Comparison of ENCODE assay signal across 15 cellular contexts in the genomic region with DNA sequence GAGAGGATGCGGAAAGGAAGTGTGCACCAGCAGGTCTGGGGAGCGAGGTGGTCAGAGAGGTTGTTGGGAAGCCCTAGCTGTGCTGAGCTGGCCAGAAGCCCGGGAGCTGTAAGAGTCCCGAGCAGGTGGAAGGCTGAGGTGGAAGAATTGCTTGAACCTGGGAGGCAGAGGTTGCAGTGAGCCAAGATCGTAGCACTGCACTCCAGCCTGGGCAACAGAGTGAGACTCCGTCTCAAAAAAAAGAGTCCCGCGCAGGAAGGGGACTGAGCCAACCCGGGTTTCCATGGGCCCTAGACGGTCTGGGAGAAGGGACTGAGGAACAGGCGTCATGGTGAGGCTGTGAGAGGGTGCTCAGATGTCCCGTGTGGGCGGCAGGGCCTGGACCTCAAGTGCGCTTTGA. TPM values are rescaled to one million over a fixed set of nuclear protein-coding genes. Genes with fewer than 3 reads are reported as not detected.
DNase-seq lines count a peak whose midpoint lies in the region; ATAC-seq and TF ChIP-seq lines count a peak whose summit lies in the region.
"Had no signal": no experiment of that assay in that cellular context is flagged by ENCODE, and none has a peak within 500 bp of the region (broad histone marks: within the 10 kb centered on the region; RNA-seq: fewer than 3 reads in every experiment).

No MANE protein-coding gene starts in this region.

- H3K4me1 Mint-ChIP-seq in MCF 10A (ENCODE audit: insufficient read depth, unreplicated experiment) = peaks cover 6% of the 10 kb centered on the region
- peaks cover 15% of the 10 kb centered on the region; the same call in 1 of the 2 replicates for H3K4me1 Mint-ChIP-seq in WTC11
- peaks cover 32% of the 10 kb centered on the region for H3K4me1 Mint-ChIP-seq in neural progenitor cell

- H3F3A ChIP-seq in neural progenitor cell (ENCODE audit: low read depth) = peaks cover 36% of the 10 kb centered on the region

- H4K20me1 ChIP-seq in mammary epithelial cell (ENCODE audit: insufficient read depth, low read length) (no peaks in the 10 kb centered on the region), neural progenitor cell (ENCODE audit: low read depth) (no peaks in the 10 kb centered on the region)

- H2AFZ ChIP-seq in mammary epithelial cell (ENCODE audit: low read depth, low read length) = no peak overlapping the region
- H2AFZ ChIP-seq in neural progenitor cell (replicated peaks) = no peak overlapping the region

- in situ Hi-C loops in mammary epithelial cell (cut with MboI; ENCODE audit: low sequenced_read_pairs in 2 of 2) = no loop called here

- CTCF ChIA-PET in MCF 10A (lab: Yijun Ruan, JAX) (interaction anchor here (1.1 kb wide), 1 partner anchor 30 kb away, joined by 3 read pairs; no protein-coding TSS in a partner anchor), mammary epithelial cell (lab: Charles Lee; ENCODE audit: low non-redundant PET) (no interaction called here), WTC11 (lab: Charles Lee) (interaction anchor here (1.4 to 6.1 kb wide), 4 partner anchors 12 to 32 kb away, joined by 6 to 88 read pairs (median 16); partner anchors contain the start of gene FGFR3)

- ATAC-seq in WTC11 = no peak
- no peak for ATAC-seq in GM21825 (IDR thresholded peaks at IDR 0.05; ENCODE audit: unreplicated experiment)
- ATAC-seq in HG03139 (IDR thresholded peaks at IDR 0.05; ENCODE audit: unreplicated experiment) = no peak
- ATAC-seq: HCT116 had no signal

- no peak overlapping the region for H3K9ac ChIP-seq in mammary epithelial cell (ENCODE audit: insufficient read depth, low read length)
- no peak overlapping the region for H3K9ac ChIP-seq in neural progenitor cell

- no peak for DNase-seq in MCF 10A (ENCODE audit: unreplicated experiment)
- DNase-seq in mammary epithelial cell = no peak
- DNase-seq in WTC11 (ENCODE audit: low spot score) = no peak
- no peak for DNase-seq in neural progenitor cell (ENCODE audit: low spot score)
- no peak for DNase-seq in DMS79 treated with DMSO at 0.1 percent for 48 hours (lab: John Stamatoyannopoulos, UW)
- DNase-seq: ACHN; Calu3; CD4-positive, alpha-beta T cell; DMS79; GDM1; KG1 had no signal

- BruUV-seq in MCF 10A (replicated peaks; lab: Mats Ljungman, UMichigan) (no TSS peak), mammary epithelial cell (replicated peaks; lab: Mats Ljungman, UMichigan) (no TSS peak)

- TF ChIP-seq CTCF in MCF 10A (IDR thresholded peaks at IDR 0.05; ENCODE audit: unreplicated experiment) = no peak
- no peak for TF ChIP-seq CTCF in mammary epithelial cell (conservative IDR thresholded peaks at IDR 0.05 in 1 of 2, IDR thresholded peaks at IDR 0.05 in 1 of 2; ENCODE audit: extremely low read depth in 1 of 2, insufficient read depth in 1 of 2, low read depth in 1 of 2, low read length in 2 of 2)
- TF ChIP-seq CTCF in WTC11 (IDR thresholded peaks at IDR 0.05) = no peak
- TF ChIP-seq CTCF in neural progenitor cell (IDR thresholded peaks at IDR 0.05) = no peak

- H3K4me3 Mint-ChIP-seq in MCF 10A (ENCODE audit: unreplicated experiment) = no peak overlapping the region
- no peak overlapping the region for H3K4me3 Mint-ChIP-seq in WTC11
- no peak overlapping the region for H3K4me3 Mint-ChIP-seq in neural progenitor cell
- H3K4me3 Mint-ChIP-seq: CD4-positive, alpha-beta T cell; IgD-negative memory B cell had no signal

- intact Hi-C loops in MCF 10A (cut with micrococcal nuclease) (no loop called here), mammary epithelial cell (cut with micrococcal nuclease) (no loop called here)

- H3K79me2 ChIP-seq in mammary epithelial cell (ENCODE audit: insufficient read depth, low read length) (no peaks in the 10 kb centered on the region), neural progenitor cell (ENCODE audit: low read depth) (no peaks in the 10 kb centered on the region)

- H3K4me1 ChIP-seq in mammary epithelial cell (ENCODE audit: insufficient read depth, low read length) = peaks cover 20% of the 10 kb centered on the region
- peaks cover 34% of the 10 kb centered on the region for H3K4me1 ChIP-seq in neural progenitor cell

- H3K27me3 Mint-ChIP-seq in MCF 10A (ENCODE audit: insufficient read depth, unreplicated experiment) = no peaks in the 10 kb centered on the region
- no peaks in the 10 kb centered on the region for H3K27me3 Mint-ChIP-seq in WTC11 (ENCODE audit: low read depth)
- peaks cover 10% of the 10 kb centered on the region for H3K27me3 Mint-ChIP-seq in neural progenitor cell (ENCODE audit: insufficient read depth, low read depth)
- H3K27me3 Mint-ChIP-seq: CD4-positive, alpha-beta T cell; IgD-negative memory B cell had no signal

- 87% methylated on average over 14 of the region's 14 CpGs for WGBS in mammary epithelial cell (ENCODE audit: low coverage, missing lambda C conversion rate)

- dilution Hi-C loops in mammary epithelial cell (cut with HindIII; ENCODE audit: low sequenced_read_pairs) = no loop called here

- no peaks in the 10 kb centered on the region for H3K9me3 ChIP-seq in mammary epithelial cell (replicated peaks; ENCODE audit: insufficient read depth, low read length)
- H3K9me3 ChIP-seq in neural progenitor cell (ENCODE audit: low read depth) = no peaks in the 10 kb centered on the region

- H3K27ac Mint-ChIP-seq in MCF 10A (ENCODE audit: low read depth, unreplicated experiment) (peak overlapping the region; percentile 50), WTC11 (peak overlapping the region; percentile 53; the same call in 1 of the 2 replicates), neural progenitor cell (peak overlapping the region; percentile 74)
- H3K27ac Mint-ChIP-seq: CD4-positive, alpha-beta T cell; IgD-negative memory B cell had no signal

- H3K36me3 Mint-ChIP-seq in MCF 10A (ENCODE audit: insufficient read depth, unreplicated experiment) (no peaks in the 10 kb centered on the region), WTC11 (no peaks in the 10 kb centered on the region), neural progenitor cell (no peaks in the 10 kb centered on the region)
- H3K36me3 Mint-ChIP-seq: IgD-negative memory B cell had no signal

- H3K27ac ChIP-seq in mammary epithelial cell (ENCODE audit: insufficient read depth, low read depth, low read length) (no peak overlapping the region), neural progenitor cell (no peak overlapping the region)

- H3K27me3 ChIP-seq in mammary epithelial cell (ENCODE audit: insufficient read depth, low read length) = no peaks in the 10 kb centered on the region
- no peaks in the 10 kb centered on the region for H3K27me3 ChIP-seq in neural progenitor cell

- H3K4me3 ChIP-seq in mammary epithelial cell (replicated peaks in 1 of 3; ENCODE audit: insufficient read depth in 1 of 3, low read depth in 2 of 3, low read length in 3 of 3) (no peak overlapping the region), neural progenitor cell (no peak overlapping the region)

- POLR2A ChIA-PET in MCF 10A (lab: Yijun Ruan, JAX) (no interaction called here), WTC11 (lab: Charles Lee) (no interaction called here)

- no peak overlapping the region for H3K4me2 ChIP-seq in mammary epithelial cell (ENCODE audit: insufficient read depth, low read depth, low read length)
- H3K4me2 ChIP-seq in neural progenitor cell = no peak overlapping the region

- no peaks in the 10 kb centered on the region for H3K36me3 ChIP-seq in mammary epithelial cell (ENCODE audit: insufficient read depth, low read length)
- no peaks in the 10 kb centered on the region for H3K36me3 ChIP-seq in neural progenitor cell

- no peaks in the 10 kb centered on the region for H3K9me3 Mint-ChIP-seq in MCF 10A (ENCODE audit: unreplicated experiment)
- no peaks in the 10 kb centered on the region for H3K9me3 Mint-ChIP-seq in WTC11
- H3K9me3 Mint-ChIP-seq in neural progenitor cell = no peaks in the 10 kb centered on the region
- H3K9me3 Mint-ChIP-seq: CD4-positive, alpha-beta T cell; IgD-negative memory B cell had no signal

TF ChIP-seq in WTC11, 78 proteins besides CTCF, POLR2A, EP300 and RAD21 (continues in another document):
- no peak for TF ChIP-seq AFF4 (CRISPR knock-in tag; IDR thresholded peaks at IDR 0.05; ENCODE audit: borderline replicate concordance)

RNA-seq across cellular contexts. Expression of gene FGFR3, which starts 12.7 kb away (rescaled TPM):
- 2.5 and 6.5 TPM in 2 replicates for total RNA-seq in MCF 10A (2022)
- total RNA-seq in mammary epithelial cell = 1 to 10 TPM in 1 of 2 donors, under 1 TPM in 1; 0.67 to 6.2 TPM
- 3.8 TPM for polyA plus RNA-seq in mammary epithelial cell
- polyA minus RNA-seq in mammary epithelial cell = 2.1 TPM
- 18.2 to 19.9 TPM (median 19.7 TPM) in 3 replicates for total RNA-seq in WTC11 (2021)
- total RNA-seq in neural progenitor cell (ENCODE audit: low replicate concordance) = 4.8 and 17.0 TPM in 2 replicates

RNA-seq across cellular contexts. Expression of gene TACC3, which starts 59.1 kb away (rescaled TPM):
- total RNA-seq in MCF 10A (2022) = 53.0 and 69.8 TPM in 2 replicates
- total RNA-seq in mammary epithelial cell = 10 to 100 TPM in 1 of 2 donors, 1 to 10 TPM in 1; 2.3 to 73.0 TPM
- 46.9 TPM for polyA plus RNA-seq in mammary epithelial cell
- 103 TPM for polyA minus RNA-seq in mammary epithelial cell
- 161 to 207 TPM (median 165 TPM) in 3 replicates for total RNA-seq in WTC11 (2021)
- 68.4 and 115 TPM in 2 replicates for total RNA-seq in neural progenitor cell (ENCODE audit: low replicate concordance)

RNA-seq across cellular contexts. Expression of gene TMEM129, which starts 59.3 kb away (rescaled TPM):
- total RNA-seq in MCF 10A (2022) (25.5 and 38.3 TPM in 2 replicates), mammary epithelial cell (10 to 100 TPM; 31.7 to 52.7 TPM), WTC11 (2021) (44.2 to 54.9 TPM (median 48.7 TPM) in 3 replicates), neural progenitor cell (ENCODE audit: low replicate concordance) (14.1 and 55.4 TPM in 2 replicates)
- 21.5 TPM for polyA plus RNA-seq in mammary epithelial cell
- 15.1 TPM for polyA minus RNA-seq in mammary epithelial cell
